19 cellular contexts compared by ENCODE assay signal in genomic region chr3:34219556-34219955, GRCh38.
"Had no signal": no experiment of that assay in that cellular context is flagged by ENCODE, and none has a peak within 500 bp of the region (broad histone marks: within the 10 kb centered on the region; RNA-seq: fewer than 3 reads in every experiment).

No MANE protein-coding gene starts in this region.

- H3K4me3 Mint-ChIP-seq: natural killer cell; stimulated activated naive B cell treated with anti-CD40 and anti-IgM and Interleukin-4, amounts not matched to agents 10 μg/mL and 1 μg/mL and 100 μg/mL, for 72 hours; stimulated activated naive CD8-positive, alpha-beta T cell treated with anti-CD3 and anti-CD28 coated beads, Interleukin-15, Interleukin-2, amounts not matched to agents 100 ng/mL and 50 ng/mL, for 24 hours had no signal

- H3K36me3 Mint-ChIP-seq: natural killer cell had no signal

- H3K4me3 ChIP-seq: coronary artery, lower lobe of right lung, pancreas, right lobe of liver, transverse colon, upper lobe of right lung, uterus had no signal

- H3K27ac Mint-ChIP-seq: natural killer cell; progenitor cell of endocrine pancreas; stimulated activated naive B cell treated with anti-CD40 and anti-IgM and Interleukin-4, amounts not matched to agents 10 μg/mL and 1 μg/mL and 100 μg/mL, for 72 hours; stimulated activated naive CD8-positive, alpha-beta T cell treated with anti-CD3 and anti-CD28 coated beads, Interleukin-15, Interleukin-2, amounts not matched to agents 100 ng/mL and 50 ng/mL, for 24 hours had no signal

- H3K4me1 Mint-ChIP-seq: natural killer cell had no signal

- H3K9me3 ChIP-seq: lower lobe of right lung, pancreas, right lobe of liver, transverse colon, upper lobe of right lung, uterus had no signal

- H3K27me3 Mint-ChIP-seq: progenitor cell of endocrine pancreas; stimulated activated naive B cell treated with anti-CD40 and anti-IgM and Interleukin-4, amounts not matched to agents 10 μg/mL and 1 μg/mL and 100 μg/mL, for 72 hours; stimulated activated naive CD8-positive, alpha-beta T cell treated with anti-CD3 and anti-CD28 coated beads, Interleukin-15, Interleukin-2, amounts not matched to agents 100 ng/mL and 50 ng/mL, for 24 hours had no signal

- H3K4me1 ChIP-seq: lower lobe of right lung, pancreas, right lobe of liver, transverse colon, upper lobe of right lung, uterus had no signal

- DNase-seq: effector CD4-positive, alpha-beta T cell; foreskin melanocyte; left ventricle myocardium superior; lower lobe of right lung; natural killer cell; occipital lobe; pancreas; right lobe of liver; small intestine; stimulated activated CD4-positive, alpha-beta T cell treated with anti-CD3 and anti-CD28 coated beads, Interleukin-15, amount 100 ng/mL, for 24 hours; stimulated activated CD4-positive, alpha-beta T cell treated with anti-CD3 and anti-CD28 coated beads, Interleukin-2, amount 100 ng/mL, for 48 hours; stimulated activated naive B cell treated with anti-CD40 and anti-IgM and Interleukin-4, amounts not matched to agents 10 μg/mL and 1 μg/mL and 100 μg/mL, for 72 hours; transverse colon; upper lobe of right lung; uterus had no signal

- H3K27ac ChIP-seq: coronary artery, epithelial cell of prostate, lower lobe of right lung, pancreas, right lobe of liver, transverse colon, upper lobe of right lung, uterus had no signal

- H3K36me3 ChIP-seq: lower lobe of right lung, pancreas, right lobe of liver, transverse colon, upper lobe of right lung, uterus had no signal

- H3K9me3 Mint-ChIP-seq: natural killer cell; stimulated activated naive B cell treated with anti-CD40 and anti-IgM and Interleukin-4, amounts not matched to agents 10 μg/mL and 1 μg/mL and 100 μg/mL, for 72 hours; stimulated activated naive CD8-positive, alpha-beta T cell treated with anti-CD3 and anti-CD28 coated beads, Interleukin-15, Interleukin-2, amounts not matched to agents 100 ng/mL and 50 ng/mL, for 24 hours had no signal

- H3K27me3 ChIP-seq: pancreas, right lobe of liver, transverse colon, upper lobe of right lung, uterus had no signal
